8 cellular contexts compared by ENCODE assay signal in genomic region chr4:145732416-145732815, GRCh38. TPM values are rescaled to one million over a fixed set of nuclear protein-coding genes. Genes with fewer than 3 reads are reported as not detected.
DNase-seq lines count a peak whose midpoint lies in the region; ATAC-seq, FAIRE-seq and TF ChIP-seq lines count a peak whose summit lies in the region.

No MANE protein-coding gene starts in this region.

- H3K9me3 ChIP-seq in A549, result no peaks in the 10 kb centered on the region
- H3K9me3 ChIP-seq in HUES6 (ENCODE audit: control insufficient read depth, insufficient read depth, low read depth, low read length), result no peaks in the 10 kb centered on the region
- no peaks in the 10 kb centered on the region for H3K9me3 ChIP-seq in muscle layer of colon (ENCODE audit: low read length)

- CTCF ChIA-PET in A549 (lab: Yijun Ruan, JAX), result no interaction called here

- H3K9ac ChIP-seq in HUES6 (ENCODE audit: low read length) (peak overlapping the region; percentile 51), muscle layer of colon (ENCODE audit: low read length) (no peak overlapping the region)

- H3K4me1 ChIP-seq in A549 (peaks cover 63% of the 10 kb centered on the region), HUES6 (ENCODE audit: control insufficient read depth, insufficient read depth, low read length) (peaks cover 49% of the 10 kb centered on the region), muscle layer of colon (ENCODE audit: insufficient read depth, low read length) (peaks cover 47% of the 10 kb centered on the region)

- POLR2A ChIA-PET in A549 (lab: Yijun Ruan, JAX), result interaction anchor here (0.6 to 1.0 kb wide), 3 partner anchors 53 to 371 kb away, joined by 3 to 4 read pairs (median 3); partner anchors contain the start of gene C4orf51

- DNase-seq in A549 (ENCODE audit: low read depth in 1 of 2, low spot score in 1 of 2) (no peak), caudate nucleus (lab: John Stamatoyannopoulos, UW) (no peak), NCI-H2107 treated with DMSO at 0.1 percent for 48 hours (lab: John Stamatoyannopoulos, UW; ENCODE audit: unreplicated experiment) (no peak), foreskin melanocyte (no peak)

- no peak for TF ChIP-seq EP300 in A549 (IDR thresholded peaks at IDR 0.05)

- no peak for TF ChIP-seq RAD21 in A549 (conservative IDR thresholded peaks at IDR 0.05 in 1 of 2, IDR thresholded peaks at IDR 0.05 in 1 of 2)

- no peak for TF ChIP-seq CTCF in A549 (IDR thresholded peaks at IDR 0.05)

- peak overlapping the region; percentile 75 for H3K4me2 ChIP-seq in A549

- WGBS in A549 (ENCODE audit: missing lambda C conversion rate), result 41% methylated on average over 10 of the region's 10 CpGs

- no peak for ATAC-seq in A549
- ATAC-seq in GM21529 (IDR thresholded peaks at IDR 0.05; ENCODE audit: unreplicated experiment), result no peak
- ATAC-seq in GM19324 (IDR thresholded peaks at IDR 0.05; ENCODE audit: low FRiP score, unreplicated experiment), result no peak

- no peaks in the 10 kb centered on the region for H3K27me3 ChIP-seq in HUES6 (ENCODE audit: control insufficient read depth, insufficient read depth, low read length)
- no peaks in the 10 kb centered on the region for H3K27me3 ChIP-seq in muscle layer of colon (ENCODE audit: control insufficient read depth in 1 of 2, insufficient read depth in 2 of 2, low read length in 2 of 2)

- no peak for FAIRE-seq in A549 (lab: Jason Lieb, UNC)

- peak overlapping the region; percentile 77 to 97 for H3K27ac ChIP-seq in A549
- peak overlapping the region; percentile 81 for H3K27ac ChIP-seq in HUES6 (ENCODE audit: low read depth, low read length)
- peak overlapping the region; percentile 94 for H3K27ac ChIP-seq in caudate nucleus (ENCODE audit: low read depth, low read length)
- peak overlapping the region; percentile 83 for H3K27ac ChIP-seq in muscle layer of colon (ENCODE audit: low read depth, low read length)

- H3K4me3 ChIP-seq in A549 (peak overlapping the region; percentile 56), HUES6 (ENCODE audit: low read depth, low read length) (peak overlapping the region; percentile 48), muscle layer of colon (ENCODE audit: low read depth in 1 of 2, low read length in 2 of 2) (no peak overlapping the region)

- H3K36me3 ChIP-seq in HUES6 (ENCODE audit: control insufficient read depth, insufficient read depth, low read length) (peaks cover 17% of the 10 kb centered on the region; the same call in 1 of the 2 replicates), muscle layer of colon (ENCODE audit: insufficient read depth, low read length) (no peaks in the 10 kb centered on the region)

- TF ChIP-seq POLR2A in A549 (IDR thresholded peaks at IDR 0.05; ENCODE audit: low read length), result no peak

TF ChIP-seq in A549, 52 proteins besides CTCF, POLR2A, EP300 and RAD21:
- TF ChIP-seq PBX3 (IDR thresholded peaks at IDR 0.05), result no peak

RNA-seq across cellular contexts. Expression of gene C4orf51, which starts 52.5 kb away (rescaled TPM):
- polyA plus RNA-seq in A549 (2011; rRNA removed) (not detected in 2 replicates), A549 (2017; fragmentation: RNase III; extraction: RNeasy Plus Mini Kit Qiagen cat#74134 plus additional on column Dnase treatment) (not detected in 3 replicates)
- polyA plus RNA-seq in A549 (2012; cell fraction: cytosol; rRNA removed), result not detected in 2 replicates
- not detected in 2 replicates for polyA plus RNA-seq in A549 (2012; cell fraction: nucleus; rRNA removed)
- not detected in 2 replicates for polyA minus RNA-seq in A549 (2011; rRNA and poly(A)+ RNA removed)

Comparison
In these comparisons a context has a peak if more than half of its experiments do, and no peak if none do; other contexts are left out.
1. H3K4me3 ChIP-seq: peak in A549 (single experiment) and HUES6 (single experiment); none in muscle layer of colon (0 of 2).
2. Peak in every context shown above with its lines, with median percentiles within 50 percentile points of each other: H3K27ac ChIP-seq.